In the genomic region with DNA sequence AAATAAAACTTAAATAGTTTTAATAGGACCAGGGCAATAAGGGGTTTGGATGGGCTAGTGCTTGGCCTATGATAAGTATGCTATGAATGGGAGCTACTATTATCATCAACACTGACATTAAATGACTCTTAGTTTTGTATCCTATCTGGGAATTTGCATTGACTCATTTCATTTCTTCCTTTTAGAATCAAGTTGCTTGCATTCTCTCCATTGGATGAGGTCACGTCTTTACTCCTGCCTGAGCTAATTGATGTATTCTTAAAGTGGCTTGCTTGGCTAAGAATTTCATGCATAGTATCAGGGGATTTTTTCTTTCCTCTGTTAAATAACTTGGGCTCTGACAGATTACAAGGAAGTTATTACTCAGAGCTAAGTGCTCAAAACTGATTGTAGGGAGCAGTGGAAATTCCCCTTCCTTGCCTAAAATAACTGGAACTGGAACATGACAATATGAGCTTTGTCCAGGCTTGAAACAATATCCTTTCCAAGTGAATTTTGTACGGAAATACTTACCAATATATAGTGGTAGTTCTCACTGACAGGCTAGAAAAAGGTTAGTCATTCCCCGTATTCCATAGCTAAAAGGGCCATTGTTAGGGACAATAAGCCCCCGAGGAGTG, we compare ENCODE assay signal across 8 cellular contexts.
DNase-seq lines count a peak whose midpoint lies in the region; ATAC-seq lines count a peak whose summit lies in the region.

No MANE protein-coding gene starts in this region.

- no peaks in the 10 kb centered on the region for H3K9me3 Mint-ChIP-seq in activated T-helper 17 cell treated with anti-CD3 and anti-CD28 coated beads, Interleukin-2, amount 50 U/mL, for 72 hours
- H3K9me3 Mint-ChIP-seq in stimulated activated naive CD8-positive, alpha-beta T cell treated with anti-CD3 and anti-CD28 coated beads, Interleukin-15, amount 100 ng/mL, for 72 hours = peaks cover 0 to 5% of the 10 kb centered on the region in 2 donors

- H3K36me3 Mint-ChIP-seq in activated T-helper 17 cell treated with anti-CD3 and anti-CD28 coated beads, Interleukin-2, amount 50 U/mL, for 72 hours (ENCODE audit: low read depth) = no peaks in the 10 kb centered on the region

- DNase-seq in left ventricle myocardium superior = no peak
- DNase-seq in stimulated activated naive CD8-positive, alpha-beta T cell treated with anti-CD3 and anti-CD28 coated beads, Interleukin-15, amount 100 ng/mL, for 72 hours = no peak
- DNase-seq in amygdala (lab: John Stamatoyannopoulos, UW) = no peak
- DNase-seq in NCI-H1417 (lab: John Stamatoyannopoulos, UW) = no peak
- DNase-seq in NCI-H128 (lab: John Stamatoyannopoulos, UW; ENCODE audit: unreplicated experiment) = no peak

- ATAC-seq in HG02610 (IDR thresholded peaks at IDR 0.05; ENCODE audit: unreplicated experiment) (peak; percentile 54), left ventricle myocardium superior (peak; percentile 74), HG02884 (IDR thresholded peaks at IDR 0.05; ENCODE audit: unreplicated experiment) (no peak)
- ATAC-seq in activated T-helper 17 cell treated with anti-CD3 and anti-CD28 coated beads, Interleukin-2, amount 50 U/mL, for 72 hours (replicated peaks) = peak; percentile 66
- peak; percentile 6 for ATAC-seq in stimulated activated naive CD8-positive, alpha-beta T cell treated with anti-CD3 and anti-CD28 coated beads, Interleukin-15, amount 100 ng/mL, for 72 hours

- H3K27me3 Mint-ChIP-seq in activated T-helper 17 cell treated with anti-CD3 and anti-CD28 coated beads, Interleukin-2, amount 50 U/mL, for 72 hours = no peaks in the 10 kb centered on the region
- no peaks in the 10 kb centered on the region for H3K27me3 Mint-ChIP-seq in stimulated activated naive CD8-positive, alpha-beta T cell treated with anti-CD3 and anti-CD28 coated beads, Interleukin-15, amount 100 ng/mL, for 72 hours

- H3K4me1 Mint-ChIP-seq in activated T-helper 17 cell treated with anti-CD3 and anti-CD28 coated beads, Interleukin-2, amount 50 U/mL, for 72 hours = peaks cover 36% of the 10 kb centered on the region
- peaks cover 82% of the 10 kb centered on the region for H3K4me1 Mint-ChIP-seq in stimulated activated naive CD8-positive, alpha-beta T cell treated with anti-CD3 and anti-CD28 coated beads, Interleukin-15, amount 100 ng/mL, for 72 hours

- intact Hi-C loops in left ventricle myocardium superior (cut with micrococcal nuclease) = no loop called here

- peak overlapping the region; percentile 65 for H3K4me3 Mint-ChIP-seq in activated T-helper 17 cell treated with anti-CD3 and anti-CD28 coated beads, Interleukin-2, amount 50 U/mL, for 72 hours
- peak overlapping the region; percentile 31 to 44 for H3K4me3 Mint-ChIP-seq in stimulated activated naive CD8-positive, alpha-beta T cell treated with anti-CD3 and anti-CD28 coated beads, Interleukin-15, amount 100 ng/mL, for 72 hours

- peak overlapping the region; percentile 89 for H3K27ac Mint-ChIP-seq in activated T-helper 17 cell treated with anti-CD3 and anti-CD28 coated beads, Interleukin-2, amount 50 U/mL, for 72 hours
- H3K27ac Mint-ChIP-seq in stimulated activated naive CD8-positive, alpha-beta T cell treated with anti-CD3 and anti-CD28 coated beads, Interleukin-15, amount 100 ng/mL, for 72 hours = peak overlapping the region in 1 of 2 donors; percentile 15
